In genomic region chr16:30030841-30031413, GRCh38 we compare ENCODE assay signal across 11 cellular contexts. TPM values are rescaled to one million over a fixed set of nuclear protein-coding genes. Genes with fewer than 3 reads are reported as not detected.
DNase-seq lines count a peak whose midpoint lies in the region; ATAC-seq, FAIRE-seq and TF ChIP-seq lines count a peak whose summit lies in the region.
"Had no signal": no experiment of that assay in that cellular context is flagged by ENCODE, and none has a peak within 500 bp of the region (broad histone marks: within the 10 kb centered on the region; RNA-seq: fewer than 3 reads in every experiment).

A gene with protein sequence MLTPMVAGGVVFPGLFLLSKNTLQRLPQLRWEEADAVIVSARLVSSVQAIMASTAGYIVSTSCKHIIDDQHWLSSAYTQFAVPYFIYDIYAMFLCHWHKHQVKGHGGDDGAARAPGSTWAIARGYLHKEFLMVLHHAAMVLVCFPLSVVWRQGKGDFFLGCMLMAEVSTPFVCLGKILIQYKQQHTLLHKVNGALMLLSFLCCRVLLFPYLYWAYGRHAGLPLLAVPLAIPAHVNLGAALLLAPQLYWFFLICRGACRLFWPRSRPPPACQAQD (minus strand): TSS chr16:30031271. CDS start chr16:30030527, 744 bp downstream.

- 9% methylated on average over 17 of the region's 27 CpGs for WGBS in A549 (ENCODE audit: missing lambda C conversion rate)

- peaks cover 19% of the 10 kb centered on the region for H3K27me3 Mint-ChIP-seq in GM23338 (ENCODE audit: insufficient read depth, low read depth, poor library complexity)
- H3K27me3 Mint-ChIP-seq in activated T-helper 1 cell treated with anti-CD3 and anti-CD28 coated beads, Interleukin-12 subunit alpha, Interleukin-12 subunit beta, Interleukin-2, Interleukin-4 antibody, amounts not matched to agents 30 ng/mL and 10 ng/mL and 1 ng/mL, durations not matched to agents 14 hours and 24 hours and 36 hours (ENCODE audit: insufficient read depth) = peaks cover 50% of the 10 kb centered on the region
- H3K27me3 Mint-ChIP-seq in immature natural killer cell (ENCODE audit: low read depth in 3 of 3) = peaks cover 10 to 17% (median 14%) of the 10 kb centered on the region in 3 donors

- H3K27ac Mint-ChIP-seq in GM23338 (no peak within 1 kb of the TSS), immature natural killer cell (no peak within 1 kb of the TSS)
- peak within 1 kb of the TSS; percentile 38 for H3K27ac Mint-ChIP-seq in activated T-helper 1 cell treated with anti-CD3 and anti-CD28 coated beads, Interleukin-12 subunit alpha, Interleukin-12 subunit beta, Interleukin-2, Interleukin-4 antibody, amounts not matched to agents 30 ng/mL and 10 ng/mL and 1 ng/mL, durations not matched to agents 14 hours and 24 hours and 36 hours

- TF ChIP-seq POLR2A in A549 (IDR thresholded peaks at IDR 0.05; ENCODE audit: low read length) = no peak

- TF ChIP-seq CTCF in A549 (IDR thresholded peaks at IDR 0.05) (no peak), GM23338 (conservative IDR thresholded peaks at IDR 0.05; ENCODE audit: low read depth in 2 of 2) (no peak)

- no peak for TF ChIP-seq EP300 in A549 (IDR thresholded peaks at IDR 0.05)

- H3K4me2 ChIP-seq in A549 (peak within 1 kb of the TSS; percentile 79), GM23338 (peak within 1 kb of the TSS; percentile 95)

- TF ChIP-seq RAD21 in A549 (conservative IDR thresholded peaks at IDR 0.05 in 1 of 2, IDR thresholded peaks at IDR 0.05 in 1 of 2) = no peak

- no peaks in the 10 kb centered on the region for H3K9me3 ChIP-seq in A549

- H3K4me1 ChIP-seq in A549 (0 out of 3 replicates have a peak, but pooled peaks cover 7% of the 10 kb centered on the region), GM23338 (ENCODE audit: insufficient read depth) (peaks cover 24% of the 10 kb centered on the region)

- H3K9me3 Mint-ChIP-seq in GM23338 (no peaks in the 10 kb centered on the region), immature natural killer cell (peaks cover 0 to 4% (median 0%) of the 10 kb centered on the region in 6 donors)
- H3K9me3 Mint-ChIP-seq in activated T-helper 1 cell treated with anti-CD3 and anti-CD28 coated beads, Interleukin-12 subunit alpha, Interleukin-12 subunit beta, Interleukin-2, Interleukin-4 antibody, amounts not matched to agents 30 ng/mL and 10 ng/mL and 1 ng/mL, durations not matched to agents 14 hours and 24 hours and 36 hours = no peaks in the 10 kb centered on the region

- peak; percentile 28 to 49; a peak in 4 of 6 replicates for ATAC-seq in A549
- ATAC-seq in GM23338 = peak; percentile 16
- ATAC-seq in GM21825 (IDR thresholded peaks at IDR 0.05; ENCODE audit: unreplicated experiment) = no peak
- ATAC-seq in HG02970 (IDR thresholded peaks at IDR 0.05; ENCODE audit: low FRiP score, unreplicated experiment) = no peak
- no peak for ATAC-seq in left ventricle myocardium superior

- CTCF ChIA-PET in A549 (lab: Yijun Ruan, JAX) = interaction anchor here (0.6 to 5.0 kb wide), 34 partner anchors 8 to 427 kb away, joined by 3 to 61 read pairs (median 9); partner anchors contain the start of genes ALDOA, C16orf92, CDIPT and MVP

- POLR2A ChIA-PET in A549 (lab: Yijun Ruan, JAX) = no interaction called here

- H3K36me3 ChIP-seq in GM23338 (ENCODE audit: insufficient read depth) = no peaks in the 10 kb centered on the region

- H3K9me2 ChIP-seq in GM23338 (ENCODE audit: insufficient read depth) = no peaks in the 10 kb centered on the region

- peak within 1 kb of the TSS in 1 of 2 experiments; percentile 75; a peak in 3 of 6 replicates for H3K27ac ChIP-seq in A549
- no peak within 1 kb of the TSS for H3K27ac ChIP-seq in GM23338 (ENCODE audit: low read depth)
- H3K27ac ChIP-seq: HL-60 had no signal

- no peaks in the 10 kb centered on the region for H3K79me2 ChIP-seq in GM23338 (replicated peaks; ENCODE audit: insufficient read depth)

- 0 out of 2 replicates have a peak, but pooled peaks cover 3% of the 10 kb centered on the region for H3F3A ChIP-seq in GM23338 (replicated peaks; ENCODE audit: low read depth)

- H3K4me1 Mint-ChIP-seq in GM23338 (peaks cover 39% of the 10 kb centered on the region), immature natural killer cell (peaks cover 4 to 5% of the 10 kb centered on the region in 2 donors)
- H3K4me1 Mint-ChIP-seq in activated T-helper 1 cell treated with anti-CD3 and anti-CD28 coated beads, Interleukin-12 subunit alpha, Interleukin-12 subunit beta, Interleukin-2, Interleukin-4 antibody, amounts not matched to agents 30 ng/mL and 10 ng/mL and 1 ng/mL, durations not matched to agents 14 hours and 24 hours and 36 hours (ENCODE audit: low read depth) = peaks cover 16% of the 10 kb centered on the region

- DNase-seq in A549 (ENCODE audit: low read depth in 1 of 2, low spot score in 1 of 2) = no peak
- DNase-seq in GM23338 (ENCODE audit: low spot score) = peak; percentile 88
- DNase-seq in activated T-helper 1 cell treated with anti-CD3 and anti-CD28 coated beads, Interleukin-12 subunit alpha, Interleukin-12 subunit beta, Interleukin-2, Interleukin-4 antibody, amounts not matched to agents 30 ng/mL and 10 ng/mL and 1 ng/mL, durations not matched to agents 14 hours and 24 hours and 36 hours (ENCODE audit: low spot score) = no peak
- peak in 2 of 3 donors; percentile 8 to 22 for DNase-seq in immature natural killer cell
- DNase-seq in UCSD-AML1 (lab: John Stamatoyannopoulos, UW; ENCODE audit: unreplicated experiment) = no peak
- no peak for DNase-seq in left ventricle myocardium superior

- peak within 1 kb of the TSS; percentile 83 for H3K4me3 Mint-ChIP-seq in GM23338
- no peak within 1 kb of the TSS for H3K4me3 Mint-ChIP-seq in activated T-helper 1 cell treated with anti-CD3 and anti-CD28 coated beads, Interleukin-12 subunit alpha, Interleukin-12 subunit beta, Interleukin-2, Interleukin-4 antibody, amounts not matched to agents 30 ng/mL and 10 ng/mL and 1 ng/mL, durations not matched to agents 14 hours and 24 hours and 36 hours
- H3K4me3 Mint-ChIP-seq in immature natural killer cell = peak within 1 kb of the TSS in 4 of 5 donors; percentile 45 to 74 (median 55)

- peak within 1 kb of the TSS; percentile 90 for H2AFZ ChIP-seq in GM23338

- H3K36me3 Mint-ChIP-seq in GM23338 (ENCODE audit: low read depth) (peaks cover 2% of the 10 kb centered on the region; the same call in 2 of the 3 replicates), immature natural killer cell (no peaks in the 10 kb centered on the region)
- H3K36me3 Mint-ChIP-seq in activated T-helper 1 cell treated with anti-CD3 and anti-CD28 coated beads, Interleukin-12 subunit alpha, Interleukin-12 subunit beta, Interleukin-2, Interleukin-4 antibody, amounts not matched to agents 30 ng/mL and 10 ng/mL and 1 ng/mL, durations not matched to agents 14 hours and 24 hours and 36 hours (ENCODE audit: low read depth) = no peaks in the 10 kb centered on the region

- intact Hi-C loops in activated T-helper 1 cell treated with anti-CD3 and anti-CD28 coated beads, Interleukin-12 subunit alpha, Interleukin-12 subunit beta, Interleukin-2, Interleukin-4 antibody, amounts not matched to agents 30 ng/mL and 10 ng/mL and 1 ng/mL, durations not matched to agents 14 hours and 24 hours and 36 hours (cut with micrococcal nuclease) = no loop called here
- intact Hi-C loops in left ventricle myocardium superior (cut with micrococcal nuclease) = no loop called here

- H3K4me3 ChIP-seq in A549 (peak within 1 kb of the TSS; percentile 34), GM23338 (peak within 1 kb of the TSS; percentile 83)

- H3K27me3 ChIP-seq in GM23338 (ENCODE audit: insufficient read depth) = peaks cover 7% of the 10 kb centered on the region; the same call in 1 of the 2 replicates

- no peak for FAIRE-seq in A549 (lab: Jason Lieb, UNC)

- H4K20me1 ChIP-seq in GM23338 (replicated peaks; ENCODE audit: insufficient read depth) = no peaks in the 10 kb centered on the region; the same call in 1 of the 2 replicates

TF ChIP-seq in A549, 52 proteins besides CTCF, POLR2A, EP300 and RAD21 (continues in another document):
- no peak for TF ChIP-seq SMC3 (IDR thresholded peaks at IDR 0.05)

TF ChIP-seq in GM23338, 12 proteins besides CTCF, POLR2A, EP300 and RAD21 (continues in another document):
- peak; percentile 39; the same call in 1 of the 2 replicates for TF ChIP-seq POLR2AphosphoS5 (IDR thresholded peaks at IDR 0.05; ENCODE audit: low read depth)

RNA-seq across cellular contexts. Expression of the gene that starts here (rescaled TPM):
- 0.16 and 0.30 TPM in 2 replicates for polyA plus RNA-seq in A549 (2011; rRNA removed)
- 0.52 and 0.75 TPM in 2 replicates for polyA plus RNA-seq in A549 (2012; cell fraction: cytosol; rRNA removed)
- polyA plus RNA-seq in A549 (2012; cell fraction: nucleus; rRNA removed) = 1.6 and 2.7 TPM in 2 replicates
- polyA plus RNA-seq in A549 (2017; fragmentation: RNase III; extraction: RNeasy Plus Mini Kit Qiagen cat#74134 plus additional on column Dnase treatment) = 0.35 to 0.71 TPM (median 0.68 TPM) in 3 replicates
- polyA minus RNA-seq in A549 (2011; rRNA and poly(A)+ RNA removed) = 0.49 TPM in 1 of 2 replicates, not detected in the other
- total RNA-seq in GM23338 (2014; rRNA removed; shearing (Covaris generic)) = 28.2 and 37.4 TPM in 2 replicates
- 14.2 and 16.3 TPM in 2 replicates for polyA plus RNA-seq in GM23338 (2016; fragmentation: Nextera tagmentation; extraction: Ambion mirVana)
- total RNA-seq in activated T-helper 1 cell treated with anti-CD3 and anti-CD28 coated beads, Interleukin-12 subunit alpha, Interleukin-12 subunit beta, Interleukin-2, Interleukin-4 antibody, amounts not matched to agents 30 ng/mL and 10 ng/mL and 1 ng/mL, durations not matched to agents 14 hours and 24 hours and 36 hours = 1.6 and 1.9 TPM in 2 replicates
- not detected for polyA plus RNA-seq in immature natural killer cell
- total RNA-seq in left ventricle myocardium superior = not detected
- total RNA-seq: Daoy, fibroblast of lung had no signal
- polyA plus RNA-seq: fibroblast of lung had no signal

Comparison
In these comparisons a context has a peak if more than half of its experiments do, and no peak if none do; other contexts are left out.
1. Peak in DNase-seq in immature natural killer cell; RNA of the gene not detected or under 1 TPM.
2. ATAC-seq: peak in A549 (2 of 2) and GM23338 (single experiment); none in GM21825 (single experiment), HG02970 (single experiment) and left ventricle myocardium superior (single experiment).